In the genomic region with DNA sequence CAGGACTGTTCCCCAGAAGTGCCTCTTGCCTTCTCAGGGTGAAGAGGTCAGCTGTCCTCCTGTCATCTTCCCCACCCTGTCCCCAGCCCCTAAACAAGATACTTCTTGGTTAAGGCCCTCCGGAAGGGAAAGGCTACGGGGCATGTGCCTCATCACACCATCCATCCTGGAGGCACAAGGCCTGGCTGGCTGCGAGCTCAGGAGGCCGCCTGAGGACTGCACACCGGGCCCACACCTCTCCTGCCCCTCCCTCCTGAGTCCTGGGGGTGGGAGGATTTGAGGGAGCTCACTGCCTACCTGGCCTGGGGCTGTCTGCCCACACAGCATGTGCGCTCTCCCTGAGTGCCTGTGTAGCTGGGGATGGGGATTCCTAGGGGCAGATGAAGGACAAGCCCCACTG, we compare ENCODE assay signal across 2 cellular contexts.
TF ChIP-seq lines count a peak whose summit lies in the region.

No MANE protein-coding gene starts in this region.

TF ChIP-seq in SK-N-SH treated with all-trans-retinoic acid at 6 μM for 48 hours, 23 proteins besides CTCF, POLR2A, EP300 and RAD21:
- TF ChIP-seq PPARA (CRISPR knock-in tag; IDR thresholded peaks at IDR 0.05; ENCODE audit: borderline replicate concordance) (no peak), BACH2 (CRISPR knock-in tag; IDR thresholded peaks at IDR 0.05; ENCODE audit: borderline replicate concordance) (no peak), ZFP30 (CRISPR knock-in tag; IDR thresholded peaks at IDR 0.05) (no peak), RARB (CRISPR knock-in tag; IDR thresholded peaks at IDR 0.05) (no peak)
- TF ChIP-seq, protein P1, sequence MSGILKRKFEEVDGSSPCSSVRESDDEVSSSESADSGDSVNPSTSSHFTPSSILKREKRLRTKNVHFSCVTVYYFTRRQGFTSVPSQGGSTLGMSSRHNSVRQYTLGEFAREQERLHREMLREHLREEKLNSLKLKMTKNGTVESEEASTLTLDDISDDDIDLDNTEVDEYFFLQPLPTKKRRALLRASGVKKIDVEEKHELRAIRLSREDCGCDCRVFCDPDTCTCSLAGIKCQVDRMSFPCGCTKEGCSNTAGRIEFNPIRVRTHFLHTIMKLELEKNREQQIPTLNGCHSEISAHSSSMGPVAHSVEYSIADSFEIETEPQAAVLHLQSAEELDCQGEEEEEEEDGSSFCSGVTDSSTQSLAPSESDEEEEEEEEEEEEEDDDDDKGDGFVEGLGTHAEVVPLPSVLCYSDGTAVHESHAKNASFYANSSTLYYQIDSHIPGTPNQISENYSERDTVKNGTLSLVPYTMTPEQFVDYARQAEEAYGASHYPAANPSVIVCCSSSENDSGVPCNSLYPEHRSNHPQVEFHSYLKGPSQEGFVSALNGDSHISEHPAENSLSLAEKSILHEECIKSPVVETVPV (CRISPR knock-in tag; IDR thresholded peaks at IDR 0.05) = no peak

TF ChIP-seq in SK-N-SH, 30 proteins besides CTCF, POLR2A, EP300 and RAD21:
- no peak for TF ChIP-seq SIN3A (IDR thresholded peaks at IDR 0.05; ENCODE audit: borderline replicate concordance, low read depth, low read length)
- no peak for TF ChIP-seq TAF1 (IDR thresholded peaks at IDR 0.05; ENCODE audit: borderline replicate concordance, low read depth, low read length)
- TF ChIP-seq TEAD4 (IDR thresholded peaks at IDR 0.05; ENCODE audit: borderline replicate concordance, insufficient read depth) = no peak
- TF ChIP-seq RXRA (IDR thresholded peaks at IDR 0.05; ENCODE audit: borderline replicate concordance, low read depth) = no peak
- TF ChIP-seq FOXM1 (IDR thresholded peaks at IDR 0.05; ENCODE audit: low read depth) = no peak
- no peak for TF ChIP-seq RCOR1 (IDR thresholded peaks at IDR 0.05; ENCODE audit: low read length)
- no peak for TF ChIP-seq GATA2 (CRISPR knock-in tag; IDR thresholded peaks at IDR 0.05)
- TF ChIP-seq, protein P2, sequence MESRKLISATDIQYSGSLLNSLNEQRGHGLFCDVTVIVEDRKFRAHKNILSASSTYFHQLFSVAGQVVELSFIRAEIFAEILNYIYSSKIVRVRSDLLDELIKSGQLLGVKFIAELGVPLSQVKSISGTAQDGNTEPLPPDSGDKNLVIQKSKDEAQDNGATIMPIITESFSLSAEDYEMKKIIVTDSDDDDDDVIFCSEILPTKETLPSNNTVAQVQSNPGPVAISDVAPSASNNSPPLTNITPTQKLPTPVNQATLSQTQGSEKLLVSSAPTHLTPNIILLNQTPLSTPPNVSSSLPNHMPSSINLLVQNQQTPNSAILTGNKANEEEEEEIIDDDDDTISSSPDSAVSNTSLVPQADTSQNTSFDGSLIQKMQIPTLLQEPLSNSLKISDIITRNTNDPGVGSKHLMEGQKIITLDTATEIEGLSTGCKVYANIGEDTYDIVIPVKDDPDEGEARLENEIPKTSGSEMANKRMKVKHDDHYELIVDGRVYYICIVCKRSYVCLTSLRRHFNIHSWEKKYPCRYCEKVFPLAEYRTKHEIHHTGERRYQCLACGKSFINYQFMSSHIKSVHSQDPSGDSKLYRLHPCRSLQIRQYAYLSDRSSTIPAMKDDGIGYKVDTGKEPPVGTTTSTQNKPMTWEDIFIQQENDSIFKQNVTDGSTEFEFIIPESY (IDR thresholded peaks at IDR 0.05; ENCODE audit: borderline replicate concordance, low read depth) = no peak
- TF ChIP-seq NRF1 (IDR thresholded peaks at IDR 0.05; ENCODE audit: low read depth, low read length) = no peak
- TF ChIP-seq, protein P3, sequence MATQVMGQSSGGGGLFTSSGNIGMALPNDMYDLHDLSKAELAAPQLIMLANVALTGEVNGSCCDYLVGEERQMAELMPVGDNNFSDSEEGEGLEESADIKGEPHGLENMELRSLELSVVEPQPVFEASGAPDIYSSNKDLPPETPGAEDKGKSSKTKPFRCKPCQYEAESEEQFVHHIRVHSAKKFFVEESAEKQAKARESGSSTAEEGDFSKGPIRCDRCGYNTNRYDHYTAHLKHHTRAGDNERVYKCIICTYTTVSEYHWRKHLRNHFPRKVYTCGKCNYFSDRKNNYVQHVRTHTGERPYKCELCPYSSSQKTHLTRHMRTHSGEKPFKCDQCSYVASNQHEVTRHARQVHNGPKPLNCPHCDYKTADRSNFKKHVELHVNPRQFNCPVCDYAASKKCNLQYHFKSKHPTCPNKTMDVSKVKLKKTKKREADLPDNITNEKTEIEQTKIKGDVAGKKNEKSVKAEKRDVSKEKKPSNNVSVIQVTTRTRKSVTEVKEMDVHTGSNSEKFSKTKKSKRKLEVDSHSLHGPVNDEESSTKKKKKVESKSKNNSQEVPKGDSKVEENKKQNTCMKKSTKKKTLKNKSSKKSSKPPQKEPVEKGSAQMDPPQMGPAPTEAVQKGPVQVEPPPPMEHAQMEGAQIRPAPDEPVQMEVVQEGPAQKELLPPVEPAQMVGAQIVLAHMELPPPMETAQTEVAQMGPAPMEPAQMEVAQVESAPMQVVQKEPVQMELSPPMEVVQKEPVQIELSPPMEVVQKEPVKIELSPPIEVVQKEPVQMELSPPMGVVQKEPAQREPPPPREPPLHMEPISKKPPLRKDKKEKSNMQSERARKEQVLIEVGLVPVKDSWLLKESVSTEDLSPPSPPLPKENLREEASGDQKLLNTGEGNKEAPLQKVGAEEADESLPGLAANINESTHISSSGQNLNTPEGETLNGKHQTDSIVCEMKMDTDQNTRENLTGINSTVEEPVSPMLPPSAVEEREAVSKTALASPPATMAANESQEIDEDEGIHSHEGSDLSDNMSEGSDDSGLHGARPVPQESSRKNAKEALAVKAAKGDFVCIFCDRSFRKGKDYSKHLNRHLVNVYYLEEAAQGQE (IDR thresholded peaks at IDR 0.05; ENCODE audit: low read depth, low read length) = no peak
- TF ChIP-seq, protein P4, sequence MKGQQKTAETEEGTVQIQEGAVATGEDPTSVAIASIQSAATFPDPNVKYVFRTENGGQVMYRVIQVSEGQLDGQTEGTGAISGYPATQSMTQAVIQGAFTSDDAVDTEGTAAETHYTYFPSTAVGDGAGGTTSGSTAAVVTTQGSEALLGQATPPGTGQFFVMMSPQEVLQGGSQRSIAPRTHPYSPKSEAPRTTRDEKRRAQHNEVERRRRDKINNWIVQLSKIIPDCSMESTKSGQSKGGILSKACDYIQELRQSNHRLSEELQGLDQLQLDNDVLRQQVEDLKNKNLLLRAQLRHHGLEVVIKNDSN (IDR thresholded peaks at IDR 0.05; ENCODE audit: borderline replicate concordance, low read depth) = no peak
- no peak for TF ChIP-seq POLR2AphosphoS5 (IDR thresholded peaks at IDR 0.05; ENCODE audit: low read depth, low read length)
- TF ChIP-seq YY1 (IDR thresholded peaks at IDR 0.05; ENCODE audit: low read depth) = no peak
- no peak for TF ChIP-seq FOSL2 (IDR thresholded peaks at IDR 0.05; ENCODE audit: borderline replicate concordance, low read depth)
- TF ChIP-seq, protein P5, sequence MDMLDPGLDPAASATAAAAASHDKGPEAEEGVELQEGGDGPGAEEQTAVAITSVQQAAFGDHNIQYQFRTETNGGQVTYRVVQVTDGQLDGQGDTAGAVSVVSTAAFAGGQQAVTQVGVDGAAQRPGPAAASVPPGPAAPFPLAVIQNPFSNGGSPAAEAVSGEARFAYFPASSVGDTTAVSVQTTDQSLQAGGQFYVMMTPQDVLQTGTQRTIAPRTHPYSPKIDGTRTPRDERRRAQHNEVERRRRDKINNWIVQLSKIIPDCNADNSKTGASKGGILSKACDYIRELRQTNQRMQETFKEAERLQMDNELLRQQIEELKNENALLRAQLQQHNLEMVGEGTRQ (IDR thresholded peaks at IDR 0.05; ENCODE audit: borderline replicate concordance, low read depth, low read length) = no peak
TF ChIP-seq in SK-N-SH: peak in this region for 0.
